Comparison of ENCODE assay signal across 8 cellular contexts in the genomic region with DNA sequence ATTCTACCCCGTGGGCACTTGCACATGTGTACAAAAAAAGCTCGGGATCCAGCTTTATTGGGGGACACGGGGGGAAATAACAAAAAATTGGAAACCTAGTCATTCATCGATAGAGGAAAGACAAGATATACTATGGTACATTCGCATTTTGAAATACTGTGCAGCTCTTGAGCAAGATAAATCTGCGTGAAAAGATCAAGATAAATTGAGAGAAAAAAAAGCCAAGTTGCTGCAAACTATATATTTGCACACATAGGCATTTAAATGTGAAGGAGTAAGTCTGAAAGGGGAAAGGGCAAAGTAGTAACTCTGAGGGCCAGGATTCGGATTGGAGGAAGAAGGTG. TPM values are rescaled to one million over a fixed set of nuclear protein-coding genes. Genes with fewer than 3 reads are reported as not detected.
DNase-seq lines count a peak whose midpoint lies in the region; ATAC-seq and TF ChIP-seq lines count a peak whose summit lies in the region.

No MANE protein-coding gene starts in this region.

- H3K27ac ChIP-seq in AG04450 (ENCODE audit: low read depth, low read length) (peak overlapping the region; percentile 47), KOPT-K1 (ENCODE audit: low read depth, low read length, poor library complexity, severe bottlenecking) (peak overlapping the region; percentile 75), coronary artery (peak overlapping the region; percentile 85 to 86)

- peak overlapping the region; percentile 97 to 99 (median 98) for H3K27ac Mint-ChIP-seq in naive thymus-derived CD8-positive, alpha-beta T cell

- TF ChIP-seq CTCF in AG04450 (IDR thresholded peaks at IDR 0.05; ENCODE audit: low read depth, low read length) (no peak), coronary artery (IDR thresholded peaks at IDR 0.05) (no peak)

- POLR2A ChIA-PET in AG04450 (lab: Yijun Ruan, JAX): interaction anchor here (0.6 to 1.6 kb wide), 4 partner anchors 9 to 371 kb away, joined by 3 to 6 read pairs (median 4); no protein-coding TSS in a partner anchor
- POLR2A ChIA-PET in naive thymus-derived CD8-positive, alpha-beta T cell (lab: Charles Lee): interaction anchor here (0.6 to 1.8 kb wide), 4 partner anchors 16 to 1811 kb away, joined by 3 to 13 read pairs (median 6); a partner anchor contains a TSS

- CTCF ChIA-PET in AG04450 (lab: Charles Lee): interaction anchor here (1.0 to 1.3 kb wide), 2 partner anchors 11 to 179 kb away, joined by 4 read pairs; no protein-coding TSS in a partner anchor

- H3K36me3 Mint-ChIP-seq in naive thymus-derived CD8-positive, alpha-beta T cell: peaks cover 0 to 17% (median 6%) of the 10 kb centered on the region in 3 donors

- peaks cover 32 to 51% (median 45%) of the 10 kb centered on the region in 4 donors for H3K4me1 Mint-ChIP-seq in naive thymus-derived CD8-positive, alpha-beta T cell

- H3K36me3 ChIP-seq in KOPT-K1 (ENCODE audit: insufficient read depth, low read length): peaks cover 25% of the 10 kb centered on the region

- H3K4me3 ChIP-seq in AG04450 (ENCODE audit: low read depth, low read length): peak overlapping the region; percentile 95
- peak overlapping the region; percentile 80 for H3K4me3 ChIP-seq in coronary artery

- no peak for ATAC-seq in naive thymus-derived CD8-positive, alpha-beta T cell

- H3K4me3 Mint-ChIP-seq in naive thymus-derived CD8-positive, alpha-beta T cell: peak overlapping the region; percentile 89 to 99 (median 96)

- no peaks in the 10 kb centered on the region for H3K27me3 ChIP-seq in AG04450 (ENCODE audit: control insufficient read depth, insufficient read depth, low read length)

- DNase-seq in AG04450 (ENCODE audit: low read depth, low spot score) (no peak), coronary artery (ENCODE audit: low spot score) (no peak), LoVo (ENCODE audit: low spot score) (no peak), OCI-M1 (lab: John Stamatoyannopoulos, UW) (no peak), 8988T (no peak), SW480 (ENCODE audit: low spot score) (no peak)
- DNase-seq in naive thymus-derived CD8-positive, alpha-beta T cell: no peak

- peaks cover 0 to 3% (median 0%) of the 10 kb centered on the region in 5 donors for H3K27me3 Mint-ChIP-seq in naive thymus-derived CD8-positive, alpha-beta T cell

- H3K9me3 ChIP-seq in AG04450 (ENCODE audit: control insufficient read depth, insufficient read depth, low read length): no peaks in the 10 kb centered on the region
- no peaks in the 10 kb centered on the region for H3K9me3 ChIP-seq in KOPT-K1 (ENCODE audit: insufficient read depth, low read length, poor library complexity, severe bottlenecking)

- no peaks in the 10 kb centered on the region for H3K9me3 Mint-ChIP-seq in naive thymus-derived CD8-positive, alpha-beta T cell

RNA-seq across cellular contexts. Expression of a gene that starts 0.6 kb away (rescaled TPM):
- 13.4 and 18.4 TPM in 2 replicates for polyA plus RNA-seq in AG04450 (2011; rRNA removed)
- 20.3 and 33.5 TPM in 2 replicates for polyA minus RNA-seq in AG04450 (2011; rRNA and poly(A)+ RNA removed)
- 10 to 100 TPM; 48.0 to 52.4 TPM for total RNA-seq in naive thymus-derived CD8-positive, alpha-beta T cell
- 10 to 100 TPM; 16.1 to 20.8 (median 17.2) TPM for polyA plus RNA-seq in naive thymus-derived CD8-positive, alpha-beta T cell

RNA-seq across cellular contexts. Expression of a gene that starts 26.9 kb away (rescaled TPM):
- 4.3 and 4.8 TPM in 2 replicates for polyA plus RNA-seq in AG04450 (2011; rRNA removed)
- 2.2 and 3.8 TPM in 2 replicates for polyA minus RNA-seq in AG04450 (2011; rRNA and poly(A)+ RNA removed)
- 10 to 100 TPM; 16.7 to 17.3 TPM for total RNA-seq in naive thymus-derived CD8-positive, alpha-beta T cell
- 1 to 10 TPM; 1.6 to 5.8 (median 5.4) TPM for polyA plus RNA-seq in naive thymus-derived CD8-positive, alpha-beta T cell
